Comparison of ENCODE assay signal across 1 cellular context in the genomic region with DNA sequence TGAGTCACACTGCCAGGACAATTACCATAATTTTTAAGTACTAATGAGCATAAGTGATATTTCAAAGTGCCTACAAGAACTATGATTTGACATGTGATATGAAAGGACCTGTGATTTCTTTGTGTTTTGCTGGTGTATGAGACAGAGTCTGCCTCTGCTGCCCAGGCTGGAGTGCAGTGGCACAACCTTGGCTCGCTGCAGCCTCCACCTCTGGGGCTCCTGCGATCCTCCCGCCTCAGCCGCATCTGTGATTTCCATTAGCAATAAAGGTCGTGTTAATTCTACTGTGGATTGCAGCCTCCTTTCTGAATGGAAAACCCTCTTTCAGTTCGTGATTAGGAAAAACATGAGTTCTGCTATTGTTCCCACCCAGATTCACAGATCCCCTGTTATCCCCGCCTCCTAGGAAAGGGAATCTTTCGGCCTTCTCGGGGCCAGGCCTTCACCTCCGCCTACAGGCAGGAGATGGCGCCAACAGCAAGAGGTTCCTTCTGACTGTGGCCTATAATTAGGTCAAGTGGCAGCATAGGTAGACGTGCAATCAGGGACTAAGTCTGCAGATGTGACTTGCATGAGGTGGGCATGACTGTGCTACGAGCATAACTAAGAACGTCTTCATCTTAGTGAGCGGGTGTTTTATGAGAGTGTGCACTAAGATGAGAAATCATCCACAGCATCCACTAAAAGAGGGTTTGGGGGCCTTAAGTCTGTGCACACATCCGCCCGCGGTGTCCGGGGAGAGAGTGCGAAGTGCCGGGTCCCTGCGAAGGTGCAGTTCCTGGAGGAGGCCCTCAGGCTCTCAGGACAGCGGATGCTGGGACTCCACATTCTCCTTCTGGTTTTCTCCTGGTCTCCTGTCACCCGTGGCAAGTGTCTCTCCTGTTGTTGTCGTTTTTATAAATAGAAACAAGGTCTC.
TF ChIP-seq lines count a peak whose summit lies in the region.

No MANE protein-coding gene starts in this region.

TF ChIP-seq in HepG2, 621 proteins besides CTCF, POLR2A, EP300 and RAD21 (continued from another document and continues in another):
- TF ChIP-seq, protein P1, sequence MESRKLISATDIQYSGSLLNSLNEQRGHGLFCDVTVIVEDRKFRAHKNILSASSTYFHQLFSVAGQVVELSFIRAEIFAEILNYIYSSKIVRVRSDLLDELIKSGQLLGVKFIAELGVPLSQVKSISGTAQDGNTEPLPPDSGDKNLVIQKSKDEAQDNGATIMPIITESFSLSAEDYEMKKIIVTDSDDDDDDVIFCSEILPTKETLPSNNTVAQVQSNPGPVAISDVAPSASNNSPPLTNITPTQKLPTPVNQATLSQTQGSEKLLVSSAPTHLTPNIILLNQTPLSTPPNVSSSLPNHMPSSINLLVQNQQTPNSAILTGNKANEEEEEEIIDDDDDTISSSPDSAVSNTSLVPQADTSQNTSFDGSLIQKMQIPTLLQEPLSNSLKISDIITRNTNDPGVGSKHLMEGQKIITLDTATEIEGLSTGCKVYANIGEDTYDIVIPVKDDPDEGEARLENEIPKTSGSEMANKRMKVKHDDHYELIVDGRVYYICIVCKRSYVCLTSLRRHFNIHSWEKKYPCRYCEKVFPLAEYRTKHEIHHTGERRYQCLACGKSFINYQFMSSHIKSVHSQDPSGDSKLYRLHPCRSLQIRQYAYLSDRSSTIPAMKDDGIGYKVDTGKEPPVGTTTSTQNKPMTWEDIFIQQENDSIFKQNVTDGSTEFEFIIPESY (CRISPR knock-in tag; IDR thresholded peaks at IDR 0.05), result peak; percentile 68
- TF ChIP-seq HOXA7 (CRISPR knock-in tag; IDR thresholded peaks at IDR 0.05), result no peak
- peak; percentile 90 for TF ChIP-seq MIXL1 (CRISPR knock-in tag; IDR thresholded peaks at IDR 0.05)
- TF ChIP-seq ZNF503 (CRISPR knock-in tag; IDR thresholded peaks at IDR 0.05), result no peak
- peak; percentile 27; the same call in 1 of the 2 replicates for TF ChIP-seq ZGPAT (CRISPR knock-in tag; IDR thresholded peaks at IDR 0.05)
- 0 out of 2 replicates have a peak, but pooled peaks have one; percentile 31 for TF ChIP-seq HMG20B (CRISPR knock-in tag; conservative IDR thresholded peaks at IDR 0.05)
- no peak for TF ChIP-seq SRY (CRISPR knock-in tag; IDR thresholded peaks at IDR 0.05)
- 0 out of 2 replicates have a peak, but pooled peaks have one; percentile 38 for TF ChIP-seq SPEN (CRISPR knock-in tag; IDR thresholded peaks at IDR 0.05; ENCODE audit: low read depth)
- TF ChIP-seq SP140L (CRISPR knock-in tag; IDR thresholded peaks at IDR 0.05; ENCODE audit: borderline replicate concordance), result no peak
- TF ChIP-seq SKI (IDR thresholded peaks at IDR 0.05; ENCODE audit: partially characterized antibody), result no peak
- TF ChIP-seq NFKB2 (CRISPR knock-in tag; IDR thresholded peaks at IDR 0.05; ENCODE audit: borderline replicate concordance), result no peak
- no peak for TF ChIP-seq JDP2 (CRISPR knock-in tag; IDR thresholded peaks at IDR 0.05; ENCODE audit: borderline replicate concordance)
- TF ChIP-seq, protein P2, sequence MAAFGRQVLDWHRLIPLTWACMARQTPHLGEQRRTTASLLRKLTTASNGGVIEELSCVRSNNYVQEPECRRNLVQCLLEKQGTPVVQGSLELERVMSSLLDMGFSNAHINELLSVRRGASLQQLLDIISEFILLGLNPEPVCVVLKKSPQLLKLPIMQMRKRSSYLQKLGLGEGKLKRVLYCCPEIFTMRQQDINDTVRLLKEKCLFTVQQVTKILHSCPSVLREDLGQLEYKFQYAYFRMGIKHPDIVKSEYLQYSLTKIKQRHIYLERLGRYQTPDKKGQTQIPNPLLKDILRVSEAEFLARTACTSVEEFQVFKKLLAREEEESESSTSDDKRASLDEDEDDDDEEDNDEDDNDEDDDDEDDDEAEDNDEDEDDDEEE (CRISPR knock-in tag; IDR thresholded peaks at IDR 0.05), result no peak
- TF ChIP-seq ZNF770 (CRISPR knock-in tag; IDR thresholded peaks at IDR 0.05), result peak; percentile 57; the same call in 1 of the 2 replicates
- no peak for TF ChIP-seq FLYWCH1 (CRISPR knock-in tag; IDR thresholded peaks at IDR 0.05)
- TF ChIP-seq, protein P3, sequence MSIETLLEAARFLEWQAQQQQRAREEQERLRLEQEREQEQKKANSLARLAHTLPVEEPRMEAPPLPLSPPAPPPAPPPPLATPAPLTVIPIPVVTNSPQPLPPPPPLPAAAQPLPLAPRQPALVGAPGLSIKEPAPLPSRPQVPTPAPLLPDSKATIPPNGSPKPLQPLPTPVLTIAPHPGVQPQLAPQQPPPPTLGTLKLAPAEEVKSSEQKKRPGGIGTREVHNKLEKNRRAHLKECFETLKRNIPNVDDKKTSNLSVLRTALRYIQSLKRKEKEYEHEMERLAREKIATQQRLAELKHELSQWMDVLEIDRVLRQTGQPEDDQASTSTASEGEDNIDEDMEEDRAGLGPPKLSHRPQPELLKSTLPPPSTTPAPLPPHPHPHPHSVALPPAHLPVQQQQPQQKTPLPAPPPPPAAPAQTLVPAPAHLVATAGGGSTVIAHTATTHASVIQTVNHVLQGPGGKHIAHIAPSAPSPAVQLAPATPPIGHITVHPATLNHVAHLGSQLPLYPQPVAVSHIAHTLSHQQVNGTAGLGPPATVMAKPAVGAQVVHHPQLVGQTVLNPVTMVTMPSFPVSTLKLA (IDR thresholded peaks at IDR 0.05), result no peak
- TF ChIP-seq ZFP90 (CRISPR knock-in tag; IDR thresholded peaks at IDR 0.05; ENCODE audit: borderline replicate concordance), result no peak
- TF ChIP-seq ISL2 (CRISPR knock-in tag; IDR thresholded peaks at IDR 0.05), result no peak
- 0 out of 2 replicates have a peak, but pooled peaks have one; percentile 49 for TF ChIP-seq IRF2 (CRISPR knock-in tag; IDR thresholded peaks at IDR 0.05)
- TF ChIP-seq FOXA1 (IDR thresholded peaks at IDR 0.05), result no peak
- TF ChIP-seq FOXA1 (CRISPR knock-in tag; IDR thresholded peaks at IDR 0.05), result no peak
- TF ChIP-seq XBP1 (CRISPR knock-in tag; IDR thresholded peaks at IDR 0.05), result no peak
- TF ChIP-seq HNRNPL (IDR thresholded peaks at IDR 0.05; ENCODE audit: low read depth, low read length), result no peak
- no peak for TF ChIP-seq ATF4 (CRISPR knock-in tag; IDR thresholded peaks at IDR 0.05)
- TF ChIP-seq ZNF574 (CRISPR knock-in tag; IDR thresholded peaks at IDR 0.05), result peak; percentile 78
- TF ChIP-seq, protein P4, sequence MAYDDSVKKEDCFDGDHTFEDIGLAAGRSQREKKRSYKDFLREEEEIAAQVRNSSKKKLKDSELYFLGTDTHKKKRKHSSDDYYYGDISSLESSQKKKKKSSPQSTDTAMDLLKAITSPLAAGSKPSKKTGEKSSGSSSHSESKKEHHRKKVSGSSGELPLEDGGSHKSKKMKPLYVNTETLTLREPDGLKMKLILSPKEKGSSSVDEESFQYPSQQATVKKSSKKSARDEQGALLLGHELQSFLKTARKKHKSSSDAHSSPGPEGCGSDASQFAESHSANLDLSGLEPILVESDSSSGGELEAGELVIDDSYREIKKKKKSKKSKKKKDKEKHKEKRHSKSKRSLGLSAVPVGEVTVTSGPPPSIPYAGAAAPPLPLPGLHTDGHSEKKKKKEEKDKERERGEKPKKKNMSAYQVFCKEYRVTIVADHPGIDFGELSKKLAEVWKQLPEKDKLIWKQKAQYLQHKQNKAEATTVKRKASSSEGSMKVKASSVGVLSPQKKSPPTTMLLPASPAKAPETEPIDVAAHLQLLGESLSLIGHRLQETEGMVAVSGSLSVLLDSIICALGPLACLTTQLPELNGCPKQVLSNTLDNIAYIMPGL (CRISPR knock-in tag; IDR thresholded peaks at IDR 0.05; ENCODE audit: borderline replicate concordance in 1 of 2, low read depth in 1 of 2), result peak; percentile 91 to 93
- TF ChIP-seq ZFX (CRISPR knock-in tag; IDR thresholded peaks at IDR 0.05; ENCODE audit: low read depth), result peak; percentile 88
- TF ChIP-seq ZNF124 (CRISPR knock-in tag; IDR thresholded peaks at IDR 0.05), result peak; percentile 67; the same call in 1 of the 2 replicates
- TF ChIP-seq ZMAT3 (CRISPR knock-in tag; conservative IDR thresholded peaks at IDR 0.05), result 0 out of 2 replicates have a peak, but pooled peaks have one; percentile 45
- peak; percentile 39; the same call in 1 of the 2 replicates for TF ChIP-seq TBX2 (CRISPR knock-in tag; IDR thresholded peaks at IDR 0.05; ENCODE audit: borderline replicate concordance)
- TF ChIP-seq KDM3A (CRISPR knock-in tag; IDR thresholded peaks at IDR 0.05; ENCODE audit: low read depth), result 0 out of 2 replicates have a peak, but pooled peaks have one; percentile 34
- peak; percentile 52; the same call in 1 of the 2 replicates for TF ChIP-seq UBTF (CRISPR knock-in tag; IDR thresholded peaks at IDR 0.05)
